In genomic region chr1:185971688-185972087, GRCh38 we compare ENCODE assay signal across 1 cellular context.
TF ChIP-seq lines count a peak whose summit lies in the region.

No MANE protein-coding gene starts in this region.

TF ChIP-seq in IMR-90, 13 proteins besides CTCF, POLR2A, EP300 and RAD21 (continued from another document):
- TF ChIP-seq RCOR1 (IDR thresholded peaks at IDR 0.05; ENCODE audit: insufficient replicate concordance, low read length) (peak; percentile 21), FOS (IDR thresholded peaks at IDR 0.05; ENCODE audit: low read depth, low read length) (peak; percentile 37; the same call in 1 of the 2 replicates), CEBPB (IDR thresholded peaks at IDR 0.05; ENCODE audit: low read depth, low read length) (no peak)
TF ChIP-seq in IMR-90: peak in this region for 4.
